9 cellular contexts compared by ENCODE assay signal in the genomic region with DNA sequence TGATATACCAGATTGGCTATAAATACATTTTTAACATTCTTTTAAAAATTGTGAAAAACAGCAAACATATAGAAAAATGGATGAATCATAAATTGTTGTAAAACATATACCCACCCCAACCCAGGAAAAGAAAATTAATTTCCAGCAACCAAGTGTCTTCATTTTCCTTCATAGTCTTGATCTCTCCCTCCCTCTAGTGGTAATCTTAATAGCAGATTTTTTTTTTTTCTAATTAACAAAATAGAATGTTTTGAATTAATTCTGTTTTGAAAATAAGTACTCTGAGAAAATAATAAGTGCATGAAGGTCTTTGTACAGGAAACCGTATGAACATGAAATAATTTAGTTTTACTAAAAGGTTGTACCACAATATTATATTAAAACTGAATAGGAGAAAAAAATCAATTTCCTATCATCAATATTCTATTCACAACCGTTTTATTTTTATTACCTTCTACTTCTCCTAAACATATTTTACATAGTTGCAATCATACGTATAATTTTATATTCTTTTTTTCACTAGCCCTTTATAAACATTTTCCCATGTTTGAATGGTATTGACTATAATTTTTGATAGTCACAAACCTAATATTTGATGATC. TPM values are rescaled to one million over a fixed set of nuclear protein-coding genes. Genes with fewer than 3 reads are reported as not detected.
A peak's percentile ranks its signal among the peaks of the same experiment; 100 is the strongest.
DNase-seq lines count a peak whose midpoint lies in the region; ATAC-seq and TF ChIP-seq lines count a peak whose summit lies in the region.
"Had no signal": no experiment of that assay in that cellular context is flagged by ENCODE, and none has a peak within 500 bp of the region (broad histone marks: within the 10 kb centered on the region; RNA-seq: fewer than 3 reads in every experiment).

No MANE protein-coding gene starts in this region.

- no peaks in the 10 kb centered on the region for H3K9me3 Mint-ChIP-seq in stimulated activated memory B cell treated with anti-CD40 and anti-IgM and Interleukin-4, amounts not matched to agents 10 μg/mL and 1 μg/mL and 100 μg/mL, for 72 hours

- intact Hi-C loops in heart left ventricle (cut with DNase I) (loop anchor here in 1 of 10 donors (5.0 kb wide), 1 partner anchor 105 kb away; no protein-coding TSS in a partner anchor), left cardiac atrium (cut with DNase I) (loop anchor here in 1 of 2 donors (10.0 kb wide), 1 partner anchor 107 kb away; no protein-coding TSS in a partner anchor), upper lobe of right lung (cut with DNase I) (no loop called here)

- peaks cover 0 to 50% (median 31%) of the 10 kb centered on the region in 12 donors for H3K4me1 ChIP-seq in heart left ventricle
- peaks cover 2 to 85% (median 9%) of the 10 kb centered on the region in 3 donors for H3K4me1 ChIP-seq in gastroesophageal sphincter
- H3K4me1 ChIP-seq in upper lobe of right lung = peaks cover 21% of the 10 kb centered on the region

- H3K36me3 ChIP-seq in heart left ventricle (peaks cover 0 to 7% (median 0%) of the 10 kb centered on the region in 9 donors), gastroesophageal sphincter (peaks cover 0 to 6% of the 10 kb centered on the region in 2 donors), upper lobe of right lung (no peaks in the 10 kb centered on the region)

- no peaks in the 10 kb centered on the region for H3K27me3 Mint-ChIP-seq in stimulated activated memory B cell treated with anti-CD40 and anti-IgM and Interleukin-4, amounts not matched to agents 10 μg/mL and 1 μg/mL and 100 μg/mL, for 72 hours

- whole genome bisulfite sequencing in heart left ventricle, 4 donors = 66 to 81% (median 70%) methylated on average over 3 of the region's 3 CpGs
- 39 to 68% methylated on average over 3 of the region's 3 CpGs for WGBS in gastroesophageal sphincter (ENCODE audit: low coverage in 1 of 2), 2 donors

- H3K4me3 ChIP-seq in heart left ventricle (no peak overlapping the region), gastroesophageal sphincter (no peak overlapping the region), upper lobe of right lung (no peak overlapping the region)
- H3K4me3 ChIP-seq: SJSA1 had no signal

- H3K9me3 ChIP-seq in heart left ventricle = no peaks in the 10 kb centered on the region
- H3K9me3 ChIP-seq in gastroesophageal sphincter = no peaks in the 10 kb centered on the region
- no peaks in the 10 kb centered on the region for H3K9me3 ChIP-seq in upper lobe of right lung
- H3K9me3 ChIP-seq: SJSA1 had no signal

- no peak overlapping the region for H3K27ac Mint-ChIP-seq in stimulated activated memory B cell treated with anti-CD40 and anti-IgM and Interleukin-4, amounts not matched to agents 10 μg/mL and 1 μg/mL and 100 μg/mL, for 72 hours

- TF ChIP-seq EP300 in gastroesophageal sphincter (IDR thresholded peaks at IDR 0.05) = no peak

- H3K4me3 Mint-ChIP-seq in stimulated activated memory B cell treated with anti-CD40 and anti-IgM and Interleukin-4, amounts not matched to agents 10 μg/mL and 1 μg/mL and 100 μg/mL, for 72 hours = no peak overlapping the region

- no peak for ATAC-seq in heart left ventricle
- ATAC-seq in left cardiac atrium = no peak
- no peak for ATAC-seq in gastroesophageal sphincter
- no peak for ATAC-seq in upper lobe of right lung
- no peak for ATAC-seq in stimulated activated memory B cell treated with anti-CD40 and anti-IgM and Interleukin-4, amounts not matched to agents 10 μg/mL and 1 μg/mL and 100 μg/mL, for 72 hours

- H3K36me3 Mint-ChIP-seq in stimulated activated memory B cell treated with anti-CD40 and anti-IgM and Interleukin-4, amounts not matched to agents 10 μg/mL and 1 μg/mL and 100 μg/mL, for 72 hours = peaks cover 21% of the 10 kb centered on the region

- DNase-seq in heart left ventricle = no peak
- no peak for DNase-seq in left cardiac atrium
- peak; percentile 2 for DNase-seq in RPMI7951 (ENCODE audit: low read depth)
- DNase-seq in upper lobe of right lung = no peak
- no peak for DNase-seq in occipital lobe (lab: John Stamatoyannopoulos, UW)
- no peak for DNase-seq in NCI-H524 treated with DMSO at 0.1 percent for 48 hours (lab: John Stamatoyannopoulos, UW)

- peaks cover 59% of the 10 kb centered on the region for H3K4me1 Mint-ChIP-seq in stimulated activated memory B cell treated with anti-CD40 and anti-IgM and Interleukin-4, amounts not matched to agents 10 μg/mL and 1 μg/mL and 100 μg/mL, for 72 hours

- TF ChIP-seq POLR2A in heart left ventricle (IDR thresholded peaks at IDR 0.05) = no peak
- no peak for TF ChIP-seq POLR2A in gastroesophageal sphincter (IDR thresholded peaks at IDR 0.05)

- TF ChIP-seq CTCF in heart left ventricle (IDR thresholded peaks at IDR 0.05) = peak; percentile 45 to 75 (median 60)
- TF ChIP-seq CTCF in gastroesophageal sphincter (IDR thresholded peaks at IDR 0.05) = peak; percentile 39 to 62 (median 48)
- peak; percentile 69 for TF ChIP-seq CTCF in upper lobe of right lung (IDR thresholded peaks at IDR 0.05)

- H3K27ac ChIP-seq in heart left ventricle (no peak overlapping the region), gastroesophageal sphincter (no peak overlapping the region), upper lobe of right lung (no peak overlapping the region)
- H3K27ac ChIP-seq: SJSA1 had no signal

- no peaks in the 10 kb centered on the region for H3K27me3 ChIP-seq in heart left ventricle
- H3K27me3 ChIP-seq in gastroesophageal sphincter = no peaks in the 10 kb centered on the region
- H3K27me3 ChIP-seq in upper lobe of right lung = no peaks in the 10 kb centered on the region
- H3K27me3 ChIP-seq: SJSA1 had no signal

RNA-seq across cellular contexts. Expression of a gene that starts 7.0 kb away (rescaled TPM):
- 10 to 100 TPM; 12.6 to 40.9 (median 17.2) TPM for total RNA-seq in heart left ventricle
- polyA plus RNA-seq in heart left ventricle = 1 to 10 TPM; 8.3 to 9.5 TPM
- 10 to 100 TPM; 22.8 to 28.5 TPM for total RNA-seq in left cardiac atrium
- total RNA-seq in RPMI7951 (2014; rRNA removed; shearing (Covaris generic)) = 18.5 and 21.0 TPM in 2 replicates
- 10 to 100 TPM; 15.3 to 33.3 (median 28.5) TPM for total RNA-seq in gastroesophageal sphincter
- 86.2 TPM for total RNA-seq in upper lobe of right lung
- total RNA-seq in occipital lobe = 182 TPM
